ENCODE assay signal across 12 cellular contexts in the genomic region with DNA sequence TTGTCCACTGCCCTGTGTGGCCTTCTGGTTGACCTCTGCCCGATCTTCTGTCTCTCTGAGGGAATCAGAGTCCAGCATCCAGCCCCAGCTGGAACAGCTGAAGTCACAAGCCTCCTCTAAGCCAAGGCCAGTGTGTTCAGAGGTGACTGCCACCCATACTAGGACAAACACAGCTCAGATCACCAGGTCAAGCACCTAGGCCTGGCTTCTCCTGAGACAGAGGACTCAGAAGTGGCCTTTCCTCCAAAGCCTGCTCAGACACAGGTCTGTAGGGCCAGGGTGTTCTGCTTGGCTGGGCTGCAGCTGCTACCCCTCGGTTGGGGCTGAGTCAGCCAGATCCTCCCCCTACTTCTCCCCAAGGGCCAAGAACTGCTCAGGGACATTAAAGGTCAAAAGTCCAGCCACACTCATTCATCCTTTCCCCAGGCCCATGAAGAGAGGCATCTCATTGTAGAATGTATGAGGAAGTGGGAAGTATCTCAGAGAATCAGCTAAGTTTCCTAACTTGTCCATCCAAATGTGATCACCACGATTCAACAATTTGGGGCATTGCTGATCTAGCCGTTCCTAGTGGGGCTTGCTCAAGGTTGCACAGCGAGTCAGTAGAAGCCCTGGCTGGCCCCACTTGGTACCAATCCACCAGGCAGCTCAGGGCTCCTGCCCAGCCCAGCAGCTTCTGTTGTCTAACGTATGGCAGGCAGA. TPM values are rescaled to one million over a fixed set of nuclear protein-coding genes. Genes with fewer than 3 reads are reported as not detected.
DNase-seq lines count a peak whose midpoint lies in the region; ATAC-seq, FAIRE-seq and TF ChIP-seq lines count a peak whose summit lies in the region.
"Had no signal": no experiment of that assay in that cellular context is flagged by ENCODE, and none has a peak within 500 bp of the region (broad histone marks: within the 10 kb centered on the region; RNA-seq: fewer than 3 reads in every experiment).

No MANE protein-coding gene starts in this region.

- H3K4me1 ChIP-seq in adrenal gland (replicated peaks in 1 of 2) (peaks cover 22 to 40% of the 10 kb centered on the region in 2 donors), transverse colon (no peaks in the 10 kb centered on the region)

- ATAC-seq in GM19463 (IDR thresholded peaks at IDR 0.05; ENCODE audit: unreplicated experiment) (peak; percentile 72), left colon (peak; percentile 20)
- ATAC-seq: body of pancreas had no signal

- in situ Hi-C loops in transverse colon (cut with MboI; ENCODE audit: low pct_ligation_motif_present in 1 of 4, low pct_unique_long_range_greater_than_20kb in 1 of 4, low sequenced_read_pairs in 3 of 4) = no loop called here

- H3K4me3 ChIP-seq in adrenal gland = no peak overlapping the region
- no peak overlapping the region for H3K4me3 ChIP-seq in transverse colon
- H3K4me3 ChIP-seq: body of pancreas had no signal

- 27 to 42% (median 35%) methylated on average over 4 to 6 of the region's 6 CpGs for WGBS in adrenal gland, 4 donors
- WGBS in transverse colon (ENCODE audit: low coverage in 1 of 2), 2 donors = 66% methylated on average over 6 of the region's 6 CpGs; no CpG with 5 or more reads in 1 of the 2 donors

- intact Hi-C loops in adrenal gland (cut with DNase I) (no loop called here), left colon (cut with DNase I, micrococcal nuclease) (no loop called here), transverse colon (cut with DNase I; ENCODE audit: low total_unique reads) (no loop called here)

- H3K27me3 ChIP-seq in adrenal gland = no peaks in the 10 kb centered on the region
- H3K27me3 ChIP-seq in transverse colon = no peaks in the 10 kb centered on the region
- H3K27me3 ChIP-seq: body of pancreas had no signal

- peak in 5 of 7 donors; percentile 53 to 78 (median 66) for DNase-seq in adrenal gland
- no peak for DNase-seq in left colon
- no peak for DNase-seq in transverse colon
- no peak for DNase-seq in NCI-H1092 (lab: John Stamatoyannopoulos, UW)
- DNase-seq in RPMI8226 = no peak
- DNase-seq in GM12891 (ENCODE audit: insufficient read length, low spot score) = no peak
- DNase-seq: AML-193, body of pancreas, H9 had no signal

- H3K9me3 ChIP-seq in adrenal gland (replicated peaks in 1 of 3) = no peaks in the 10 kb centered on the region
- H3K9me3 ChIP-seq in transverse colon = no peaks in the 10 kb centered on the region
- H3K9me3 ChIP-seq: body of pancreas had no signal

- H3K27ac ChIP-seq in 22Rv1 (peak overlapping the region; percentile 47), adrenal gland (peak overlapping the region; percentile 20 to 77 (median 42)), transverse colon (no peak overlapping the region)

- TF ChIP-seq CTCF in 22Rv1 (IDR thresholded peaks at IDR 0.05) (no peak), adrenal gland (IDR thresholded peaks at IDR 0.05) (no peak), transverse colon (IDR thresholded peaks at IDR 0.05) (no peak)

- FAIRE-seq in GM12891 (lab: Jason Lieb, UNC) = no peak
- FAIRE-seq: GM19239 had no signal

- TF ChIP-seq EP300 in transverse colon (IDR thresholded peaks at IDR 0.05; ENCODE audit: low read depth) = no peak

- H3K36me3 ChIP-seq in adrenal gland (replicated peaks in 1 of 2) (peaks cover 0 to 61% of the 10 kb centered on the region in 2 donors), transverse colon (no peaks in the 10 kb centered on the region)

- TF ChIP-seq POLR2A in adrenal gland (IDR thresholded peaks at IDR 0.05) = peak in 1 of 2 donors; percentile 23
- TF ChIP-seq POLR2A in transverse colon (IDR thresholded peaks at IDR 0.05) = no peak
- TF ChIP-seq POLR2A in GM12891 (IDR thresholded peaks at IDR 0.05; ENCODE audit: low read depth, low read length) = no peak

TF ChIP-seq in GM12891, 5 proteins besides CTCF, POLR2A, EP300 and RAD21:
- TF ChIP-seq TAF1 (IDR thresholded peaks at IDR 0.05; ENCODE audit: low read depth, low read length) (no peak), POU2F2 (IDR thresholded peaks at IDR 0.05; ENCODE audit: low read depth, low read length) (no peak), PAX5 (IDR thresholded peaks at IDR 0.05; ENCODE audit: insufficient read depth, low read length, severe bottlenecking) (no peak), POLR2AphosphoS5 (IDR thresholded peaks at IDR 0.05; ENCODE audit: low read depth, low read length) (no peak), SPI1 (IDR thresholded peaks at IDR 0.05; ENCODE audit: low read depth, low read length) (no peak)
TF ChIP-seq in GM12891: peak in this region for 0.

RNA-seq across cellular contexts. Expression of a gene that starts 7.6 kb away (rescaled TPM):
- 10 to 100 TPM; 35.6 to 79.8 (median 49.9) TPM for total RNA-seq in adrenal gland
- 100 to 1,000 TPM in 1 of 3 donors, 10 to 100 TPM in 2; 13.3 to 104 (median 15.4) TPM for polyA plus RNA-seq in adrenal gland
- 10 to 100 TPM in 1 of 2 donors, 1 to 10 TPM in 1; 6.3 to 17.5 TPM for total RNA-seq in left colon
- total RNA-seq in transverse colon = 10 to 100 TPM in 2 of 4 donors, 1 to 10 TPM in 2; 7.5 to 15.9 (median 11.0) TPM
- polyA plus RNA-seq in GM12891 (2012; ENCODE audit: low read depth, missing spikeins) = 2.9 TPM

RNA-seq across cellular contexts. Expression of a gene that starts 26.9 kb away (rescaled TPM):
- 10 to 100 TPM; 20.7 to 40.0 (median 28.2) TPM for total RNA-seq in adrenal gland
- 10 to 100 TPM; 10.8 to 22.6 (median 16.0) TPM for polyA plus RNA-seq in adrenal gland
- 10 to 100 TPM; 11.7 to 12.7 TPM for total RNA-seq in left colon
- 10 to 100 TPM in 2 of 4 donors, 1 to 10 TPM in 2; 6.0 to 22.1 (median 9.5) TPM for total RNA-seq in transverse colon
- polyA plus RNA-seq in GM12891 (2012; ENCODE audit: low read depth, missing spikeins) = 10.6 TPM

RNA-seq across cellular contexts. Expression of a gene that starts 28.3 kb away (rescaled TPM):
- 100 to 1,000 TPM; 140 to 470 (median 223) TPM for total RNA-seq in adrenal gland
- polyA plus RNA-seq in adrenal gland = 100 to 1,000 TPM in 2 of 3 donors, 10 to 100 TPM in 1; 69.9 to 184 (median 122) TPM
- total RNA-seq in left colon = under 1 TPM in 1 of 2 donors, not detected in 1; 0.11 TPM
- total RNA-seq in transverse colon = not detected
- 0.18 TPM for polyA plus RNA-seq in GM12891 (2012; ENCODE audit: low read depth, missing spikeins)
- total RNA-seq: H9 had no signal

RNA-seq across cellular contexts. Expression of a gene that starts 33.4 kb away (rescaled TPM):
- total RNA-seq in adrenal gland (not detected), left colon (not detected), transverse colon (not detected)
- not detected for polyA plus RNA-seq in adrenal gland
- not detected for polyA plus RNA-seq in GM12891 (2012; ENCODE audit: low read depth, missing spikeins)
- total RNA-seq: body of pancreas, H9 had no signal

RNA-seq across cellular contexts. Expression of a gene that starts 41.1 kb away (rescaled TPM):
- total RNA-seq in adrenal gland = 100 to 1,000 TPM; 160 to 204 (median 180) TPM
- 100 to 1,000 TPM in 2 of 3 donors, 10 to 100 TPM in 1; 74.2 to 201 (median 111) TPM for polyA plus RNA-seq in adrenal gland
- total RNA-seq in left colon = 10 to 100 TPM; 80.6 to 82.5 TPM
- 10 to 100 TPM; 54.9 to 95.3 (median 66.5) TPM for total RNA-seq in transverse colon
- polyA plus RNA-seq in GM12891 (2012; ENCODE audit: low read depth, missing spikeins) = 78.8 TPM

Comparison
In these comparisons a context has a peak if more than half of its experiments do, and no peak if none do; other contexts are left out.
1. H3K27ac ChIP-seq: peak in 22Rv1 (single experiment) and adrenal gland (5 of 5); none in transverse colon (0 of 4).
2. DNase-seq: peak in adrenal gland (5 of 7); none in left colon (0 of 2), transverse colon (single experiment), NCI-H1092 (single experiment), RPMI8226 (single experiment) and GM12891 (single experiment).
3. RNA of a gene that starts 28.3 kb away (total RNA-seq): 140 to 470 TPM in adrenal gland; 0.11 TPM in left colon and not detected in transverse colon; every median in the first group is over 100 times any median in the second.